In the genomic region with DNA sequence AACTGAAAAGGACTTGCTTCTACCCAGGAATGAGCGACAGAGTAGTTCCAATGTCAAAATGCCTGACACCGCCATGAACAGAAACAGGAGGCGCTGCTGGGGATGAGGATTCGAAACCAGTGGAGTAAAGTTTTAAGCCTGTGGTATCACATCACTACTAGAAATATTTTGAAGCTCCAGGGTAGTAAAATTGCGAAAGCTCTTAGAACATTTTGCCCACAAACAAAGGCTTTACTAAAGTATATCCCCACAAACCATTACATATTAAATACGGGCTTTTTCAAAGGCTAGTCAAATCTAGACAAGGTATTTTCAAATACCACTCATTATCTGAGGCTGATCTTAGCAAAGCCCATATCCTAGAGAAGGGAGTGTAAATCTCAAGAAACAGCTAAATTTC, we compare ENCODE assay signal across 2 cellular contexts.
TF ChIP-seq lines count a peak whose summit lies in the region.

No MANE protein-coding gene starts in this region.

TF ChIP-seq in K562, 482 proteins besides CTCF, POLR2A, EP300 and RAD21:
- TF ChIP-seq NR1H2 (CRISPR knock-in tag; IDR thresholded peaks at IDR 0.05) (no peak), POLR3G (IDR thresholded peaks at IDR 0.05; ENCODE audit: extremely low read depth, insufficient read length, insufficient replicate concordance) (no peak), CEBPB (tag; IDR thresholded peaks at IDR 0.05) (peak; percentile 55)
- TF ChIP-seq, protein P1, sequence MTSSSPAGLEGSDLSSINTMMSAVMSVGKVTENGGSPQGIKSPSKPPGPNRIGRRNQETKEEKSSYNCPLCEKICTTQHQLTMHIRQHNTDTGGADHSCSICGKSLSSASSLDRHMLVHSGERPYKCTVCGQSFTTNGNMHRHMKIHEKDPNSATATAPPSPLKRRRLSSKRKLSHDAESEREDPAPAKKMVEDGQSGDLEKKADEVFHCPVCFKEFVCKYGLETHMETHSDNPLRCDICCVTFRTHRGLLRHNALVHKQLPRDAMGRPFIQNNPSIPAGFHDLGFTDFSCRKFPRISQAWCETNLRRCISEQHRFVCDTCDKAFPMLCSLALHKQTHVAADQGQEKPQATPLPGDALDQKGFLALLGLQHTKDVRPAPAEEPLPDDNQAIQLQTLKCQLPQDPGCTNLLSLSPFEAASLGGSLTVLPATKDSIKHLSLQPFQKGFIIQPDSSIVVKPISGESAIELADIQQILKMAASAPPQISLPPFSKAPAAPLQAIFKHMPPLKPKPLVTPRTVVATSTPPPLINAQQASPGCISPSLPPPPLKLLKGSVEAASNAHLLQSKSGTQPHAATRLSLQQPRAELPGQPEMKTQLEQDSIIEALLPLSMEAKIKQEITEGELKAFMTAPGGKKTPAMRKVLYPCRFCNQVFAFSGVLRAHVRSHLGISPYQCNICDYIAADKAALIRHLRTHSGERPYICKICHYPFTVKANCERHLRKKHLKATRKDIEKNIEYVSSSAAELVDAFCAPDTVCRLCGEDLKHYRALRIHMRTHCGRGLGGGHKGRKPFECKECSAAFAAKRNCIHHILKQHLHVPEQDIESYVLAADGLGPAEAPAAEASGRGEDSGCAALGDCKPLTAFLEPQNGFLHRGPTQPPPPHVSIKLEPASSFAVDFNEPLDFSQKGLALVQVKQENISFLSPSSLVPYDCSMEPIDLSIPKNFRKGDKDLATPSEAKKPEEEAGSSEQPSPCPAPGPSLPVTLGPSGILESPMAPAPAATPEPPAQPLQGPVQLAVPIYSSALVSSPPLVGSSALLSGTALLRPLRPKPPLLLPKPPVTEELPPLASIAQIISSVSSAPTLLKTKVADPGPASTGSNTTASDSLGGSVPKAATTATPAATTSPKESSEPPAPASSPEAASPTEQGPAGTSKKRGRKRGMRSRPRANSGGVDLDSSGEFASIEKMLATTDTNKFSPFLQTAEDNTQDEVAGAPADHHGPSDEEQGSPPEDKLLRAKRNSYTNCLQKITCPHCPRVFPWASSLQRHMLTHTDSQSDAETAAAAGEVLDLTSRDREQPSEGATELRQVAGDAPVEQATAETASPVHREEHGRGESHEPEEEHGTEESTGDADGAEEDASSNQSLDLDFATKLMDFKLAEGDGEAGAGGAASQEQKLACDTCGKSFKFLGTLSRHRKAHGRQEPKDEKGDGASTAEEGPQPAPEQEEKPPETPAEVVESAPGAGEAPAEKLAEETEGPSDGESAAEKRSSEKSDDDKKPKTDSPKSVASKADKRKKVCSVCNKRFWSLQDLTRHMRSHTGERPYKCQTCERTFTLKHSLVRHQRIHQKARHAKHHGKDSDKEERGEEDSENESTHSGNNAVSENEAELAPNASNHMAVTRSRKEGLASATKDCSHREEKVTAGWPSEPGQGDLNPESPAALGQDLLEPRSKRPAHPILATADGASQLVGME (CRISPR knock-in tag; IDR thresholded peaks at IDR 0.05): no peak

TF ChIP-seq in SK-N-SH, 30 proteins besides CTCF, POLR2A, EP300 and RAD21:
- no peak for TF ChIP-seq FOXJ3 (CRISPR knock-in tag; IDR thresholded peaks at IDR 0.05)
